Comparison of ENCODE assay signal across 6 cellular contexts in the genomic region with DNA sequence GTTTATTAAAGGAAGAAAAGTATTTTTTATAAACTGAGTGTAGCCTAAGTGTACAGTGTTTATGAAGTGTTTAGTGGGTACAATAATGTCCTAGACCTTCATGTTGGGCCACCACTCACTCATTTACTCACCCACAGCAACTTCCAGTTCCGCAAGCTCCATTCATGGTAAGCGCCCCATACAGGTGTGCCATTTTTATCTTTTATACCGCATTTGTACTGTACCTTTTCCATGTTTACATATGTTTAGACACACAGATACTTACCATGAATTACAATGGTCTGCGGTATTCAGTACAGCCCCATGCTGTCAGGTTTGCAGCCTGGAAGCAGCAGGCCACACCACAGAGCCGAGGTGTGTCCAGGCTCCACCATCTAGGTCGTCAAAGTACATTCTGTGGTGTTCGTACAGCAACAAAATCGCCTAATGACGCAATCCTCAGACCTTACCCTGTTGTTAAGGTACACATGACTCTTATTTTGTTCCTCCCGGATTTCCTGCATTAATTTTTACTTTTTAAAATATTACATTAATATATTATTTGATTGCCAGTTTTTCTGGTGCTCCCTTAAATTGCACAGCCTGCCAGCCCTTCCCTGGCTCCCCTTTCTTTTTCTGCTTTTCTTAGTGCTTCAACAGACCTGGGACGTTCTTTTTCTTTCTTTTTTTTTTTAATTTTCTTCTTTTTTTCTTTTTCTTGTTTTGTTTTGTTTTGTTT.
DNase-seq lines count a peak whose midpoint lies in the region; ATAC-seq lines count a peak whose summit lies in the region.

No MANE protein-coding gene starts in this region.

- no peak for ATAC-seq in HG03280 (IDR thresholded peaks at IDR 0.05; ENCODE audit: unreplicated experiment)

- DNase-seq in SKM-1 treated with dmso at 0.1 percent for 144 hours (lab: John Stamatoyannopoulos, UW; ENCODE audit: unreplicated experiment): peak; percentile 7
- DNase-seq in SKM-1 (lab: John Stamatoyannopoulos, UW; ENCODE audit: unreplicated experiment): no peak
- peak; percentile 34 for DNase-seq in activated T-cell treated with anti-CD3 and anti-CD28 coated beads, Interleukin-2, amount 50 U/mL, for 24 hours
- DNase-seq in left kidney (ENCODE audit: low read depth, low spot score): peak; percentile 12
- no peak for DNase-seq in COLO829 (ENCODE audit: low spot score)

- no peaks in the 10 kb centered on the region for H3K27me3 Mint-ChIP-seq in activated T-cell treated with anti-CD3 and anti-CD28 coated beads, Interleukin-2, amount 50 U/mL, for 24 hours

- H3K9me3 Mint-ChIP-seq in activated T-cell treated with anti-CD3 and anti-CD28 coated beads, Interleukin-2, amount 50 U/mL, for 24 hours: no peaks in the 10 kb centered on the region

- peaks cover 37% of the 10 kb centered on the region for H3K4me1 Mint-ChIP-seq in activated T-cell treated with anti-CD3 and anti-CD28 coated beads, Interleukin-2, amount 50 U/mL, for 24 hours (ENCODE audit: low read depth)

- peaks cover 46% of the 10 kb centered on the region for H3K36me3 Mint-ChIP-seq in activated T-cell treated with anti-CD3 and anti-CD28 coated beads, Interleukin-2, amount 50 U/mL, for 24 hours (ENCODE audit: low read depth)

- peak overlapping the region; percentile 99 for H3K4me3 Mint-ChIP-seq in activated T-cell treated with anti-CD3 and anti-CD28 coated beads, Interleukin-2, amount 50 U/mL, for 24 hours

- H3K27ac Mint-ChIP-seq in activated T-cell treated with anti-CD3 and anti-CD28 coated beads, Interleukin-2, amount 50 U/mL, for 24 hours: peak overlapping the region; percentile 99

Comparison
In these comparisons a context has a peak if more than half of its experiments do, and no peak if none do; other contexts are left out.
1. DNase-seq: peak in SKM-1 treated with dmso at 0.1 percent for 144 hours (single experiment), activated T-cell treated with anti-CD3 and anti-CD28 coated beads, Interleukin-2, amount 50 U/mL, for 24 hours (single experiment) and left kidney (single experiment); none in SKM-1 (single experiment) and COLO829 (single experiment).